Comparison of ENCODE assay signal across 1 cellular context in the genomic region with DNA sequence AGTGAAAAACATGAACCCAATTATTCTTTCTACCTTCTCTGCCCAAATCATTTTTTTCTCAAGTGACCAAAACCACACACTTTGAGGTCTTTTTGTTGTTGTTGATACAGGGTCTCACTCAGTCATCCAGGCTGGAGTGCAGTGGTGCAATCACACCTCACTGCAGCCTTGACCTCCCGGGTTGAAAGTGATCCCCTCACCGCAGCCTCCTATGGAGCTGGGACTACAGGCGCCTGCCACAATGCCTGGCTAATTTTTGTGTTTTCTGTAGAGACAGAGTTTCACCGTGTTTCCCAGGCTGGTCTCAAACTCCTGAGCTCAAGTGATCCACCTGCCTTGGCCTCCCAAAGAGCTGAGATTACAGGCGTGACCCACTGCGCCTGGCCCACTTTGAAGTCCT.
TF ChIP-seq lines count a peak whose summit lies in the region.
"Not testable (repeated sequence)": the region's sequence is repeated elsewhere in the genome, so short reads cannot be mapped to it uniquely, and the experiment has no call there.

No MANE protein-coding gene starts in this region.

TF ChIP-seq in HepG2, 621 proteins besides CTCF, POLR2A, EP300 and RAD21 (continued from another document and continues in another):
- peak; percentile 79 for TF ChIP-seq HNF4A (CRISPR knock-in tag; IDR thresholded peaks at IDR 0.05)
- TF ChIP-seq KMT2A (CRISPR knock-in tag; IDR thresholded peaks at IDR 0.05) = peak; percentile 57; the same call in 1 of the 2 replicates
- peak; percentile 73 for TF ChIP-seq FOXK1 (CRISPR knock-in tag; IDR thresholded peaks at IDR 0.05; ENCODE audit: borderline replicate concordance, low read depth)
- TF ChIP-seq FOXO1 (CRISPR knock-in tag; IDR thresholded peaks at IDR 0.05) = peak; percentile 85
- peak; percentile 63 for TF ChIP-seq ISL2 (CRISPR knock-in tag; IDR thresholded peaks at IDR 0.05)
- TF ChIP-seq YEATS4 (CRISPR knock-in tag; IDR thresholded peaks at IDR 0.05; ENCODE audit: borderline replicate concordance) = 0 out of 2 replicates have a peak, but pooled peaks have one; percentile 62
- peak; percentile 20; the same call in 1 of the 2 replicates for TF ChIP-seq MYPOP (CRISPR knock-in tag; IDR thresholded peaks at IDR 0.05)
- TF ChIP-seq ZBTB7B (CRISPR knock-in tag; IDR thresholded peaks at IDR 0.05) = 0 out of 2 replicates have a peak, but pooled peaks have one; percentile 46
- TF ChIP-seq ASH2L (IDR thresholded peaks at IDR 0.05; ENCODE audit: insufficient read length, low read depth, low read length) = peak; percentile 44
- 0 out of 2 replicates have a peak, but pooled peaks have one; percentile 30 for TF ChIP-seq ZFY (CRISPR knock-in tag; IDR thresholded peaks at IDR 0.05)
- 0 out of 2 replicates have a peak, but pooled peaks have one; percentile 52 for TF ChIP-seq ZMYM4 (CRISPR knock-in tag; IDR thresholded peaks at IDR 0.05)
- TF ChIP-seq CEBPG (CRISPR knock-in tag; IDR thresholded peaks at IDR 0.05) = peak; percentile 88
- TF ChIP-seq, protein P1, sequence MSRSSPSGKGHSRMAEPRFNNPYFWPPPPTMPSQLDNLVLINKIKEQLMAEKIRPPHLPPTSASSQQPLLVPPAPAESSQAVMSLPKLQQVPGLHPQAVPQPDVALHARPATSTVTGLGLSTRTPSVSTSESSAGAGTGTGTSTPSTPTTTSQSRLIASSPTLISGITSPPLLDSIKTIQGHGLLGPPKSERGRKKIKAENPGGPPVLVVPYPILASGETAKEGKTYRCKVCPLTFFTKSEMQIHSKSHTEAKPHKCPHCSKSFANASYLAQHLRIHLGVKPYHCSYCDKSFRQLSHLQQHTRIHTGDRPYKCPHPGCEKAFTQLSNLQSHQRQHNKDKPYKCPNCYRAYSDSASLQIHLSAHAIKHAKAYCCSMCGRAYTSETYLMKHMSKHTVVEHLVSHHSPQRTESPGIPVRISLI (CRISPR knock-in tag; IDR thresholded peaks at IDR 0.05; ENCODE audit: borderline replicate concordance) = peak; percentile 32; the same call in 1 of the 2 replicates
- TF ChIP-seq ELF3 (CRISPR knock-in tag; IDR thresholded peaks at IDR 0.05) = 0 out of 2 replicates have a peak, but pooled peaks have one; percentile 29
- peak; percentile 85 for TF ChIP-seq GATAD2A (CRISPR knock-in tag; IDR thresholded peaks at IDR 0.05)
- TF ChIP-seq SALL1 (CRISPR knock-in tag; IDR thresholded peaks at IDR 0.05) = peak; percentile 82
- TF ChIP-seq ZNF557 (CRISPR knock-in tag; IDR thresholded peaks at IDR 0.05) = peak; percentile 39; the same call in 1 of the 2 replicates
- 0 out of 2 replicates have a peak, but pooled peaks have one; percentile 30 for TF ChIP-seq FOXK2 (IDR thresholded peaks at IDR 0.05)
- 0 out of 2 replicates have a peak, but pooled peaks have one; percentile 29 for TF ChIP-seq HNF1B (CRISPR knock-in tag; IDR thresholded peaks at IDR 0.05)
- TF ChIP-seq MEF2D (CRISPR knock-in tag; IDR thresholded peaks at IDR 0.05) = peak; percentile 71; the same call in 1 of the 2 replicates
- peak; percentile 93 for TF ChIP-seq NR2F6 (IDR thresholded peaks at IDR 0.05)
- peak; percentile 98 for TF ChIP-seq NR2F6 (CRISPR knock-in tag; IDR thresholded peaks at IDR 0.05)
- peak; percentile 16; the same call in 1 of the 3 replicates for TF ChIP-seq MXI1 (IDR thresholded peaks at IDR 0.05; ENCODE audit: borderline replicate concordance, low read depth, low read length)
- peak; percentile 49; the same call in 1 of the 2 replicates for TF ChIP-seq ZNF644 (CRISPR knock-in tag; IDR thresholded peaks at IDR 0.05; ENCODE audit: low read depth)
- 0 out of 2 replicates have a peak, but pooled peaks have one; percentile 13 for TF ChIP-seq HMG20B (CRISPR knock-in tag; conservative IDR thresholded peaks at IDR 0.05)
- TF ChIP-seq DRAP1 (CRISPR knock-in tag; IDR thresholded peaks at IDR 0.05) = peak; percentile 15; the same call in 1 of the 2 replicates
- TF ChIP-seq RARA (CRISPR knock-in tag; IDR thresholded peaks at IDR 0.05) = peak; percentile 93
- peak; percentile 81 for TF ChIP-seq ZMYM3 (CRISPR knock-in tag; IDR thresholded peaks at IDR 0.05)
- TF ChIP-seq HOXA3 (CRISPR knock-in tag; IDR thresholded peaks at IDR 0.05) = peak; percentile 67
- TF ChIP-seq ZNF335 (CRISPR knock-in tag; IDR thresholded peaks at IDR 0.05) = peak; percentile 95
- TF ChIP-seq GATAD1 (CRISPR knock-in tag; IDR thresholded peaks at IDR 0.05) = peak; percentile 37; the same call in 1 of the 2 replicates
- TF ChIP-seq, protein P2, sequence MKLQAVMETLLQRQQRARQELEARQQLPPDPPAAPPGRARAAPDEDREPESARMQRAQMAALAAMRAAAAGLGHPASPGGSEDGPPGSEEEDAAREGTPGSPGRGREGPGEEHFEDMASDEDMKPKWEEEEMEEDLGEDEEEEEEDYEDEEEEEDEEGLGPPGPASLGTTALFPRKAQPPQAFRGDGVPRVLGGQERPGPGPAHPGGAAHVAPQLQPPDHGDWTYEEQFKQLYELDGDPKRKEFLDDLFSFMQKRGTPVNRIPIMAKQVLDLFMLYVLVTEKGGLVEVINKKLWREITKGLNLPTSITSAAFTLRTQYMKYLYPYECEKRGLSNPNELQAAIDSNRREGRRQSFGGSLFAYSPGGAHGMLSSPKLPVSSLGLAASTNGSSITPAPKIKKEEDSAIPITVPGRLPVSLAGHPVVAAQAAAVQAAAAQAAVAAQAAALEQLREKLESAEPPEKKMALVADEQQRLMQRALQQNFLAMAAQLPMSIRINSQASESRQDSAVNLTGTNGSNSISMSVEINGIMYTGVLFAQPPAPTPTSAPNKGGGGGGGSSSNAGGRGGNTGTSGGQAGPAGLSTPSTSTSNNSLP (IDR thresholded peaks at IDR 0.05; ENCODE audit: low read depth, low read length) = 0 out of 2 replicates have a peak, but pooled peaks have one; percentile 38
- TF ChIP-seq, protein P3, sequence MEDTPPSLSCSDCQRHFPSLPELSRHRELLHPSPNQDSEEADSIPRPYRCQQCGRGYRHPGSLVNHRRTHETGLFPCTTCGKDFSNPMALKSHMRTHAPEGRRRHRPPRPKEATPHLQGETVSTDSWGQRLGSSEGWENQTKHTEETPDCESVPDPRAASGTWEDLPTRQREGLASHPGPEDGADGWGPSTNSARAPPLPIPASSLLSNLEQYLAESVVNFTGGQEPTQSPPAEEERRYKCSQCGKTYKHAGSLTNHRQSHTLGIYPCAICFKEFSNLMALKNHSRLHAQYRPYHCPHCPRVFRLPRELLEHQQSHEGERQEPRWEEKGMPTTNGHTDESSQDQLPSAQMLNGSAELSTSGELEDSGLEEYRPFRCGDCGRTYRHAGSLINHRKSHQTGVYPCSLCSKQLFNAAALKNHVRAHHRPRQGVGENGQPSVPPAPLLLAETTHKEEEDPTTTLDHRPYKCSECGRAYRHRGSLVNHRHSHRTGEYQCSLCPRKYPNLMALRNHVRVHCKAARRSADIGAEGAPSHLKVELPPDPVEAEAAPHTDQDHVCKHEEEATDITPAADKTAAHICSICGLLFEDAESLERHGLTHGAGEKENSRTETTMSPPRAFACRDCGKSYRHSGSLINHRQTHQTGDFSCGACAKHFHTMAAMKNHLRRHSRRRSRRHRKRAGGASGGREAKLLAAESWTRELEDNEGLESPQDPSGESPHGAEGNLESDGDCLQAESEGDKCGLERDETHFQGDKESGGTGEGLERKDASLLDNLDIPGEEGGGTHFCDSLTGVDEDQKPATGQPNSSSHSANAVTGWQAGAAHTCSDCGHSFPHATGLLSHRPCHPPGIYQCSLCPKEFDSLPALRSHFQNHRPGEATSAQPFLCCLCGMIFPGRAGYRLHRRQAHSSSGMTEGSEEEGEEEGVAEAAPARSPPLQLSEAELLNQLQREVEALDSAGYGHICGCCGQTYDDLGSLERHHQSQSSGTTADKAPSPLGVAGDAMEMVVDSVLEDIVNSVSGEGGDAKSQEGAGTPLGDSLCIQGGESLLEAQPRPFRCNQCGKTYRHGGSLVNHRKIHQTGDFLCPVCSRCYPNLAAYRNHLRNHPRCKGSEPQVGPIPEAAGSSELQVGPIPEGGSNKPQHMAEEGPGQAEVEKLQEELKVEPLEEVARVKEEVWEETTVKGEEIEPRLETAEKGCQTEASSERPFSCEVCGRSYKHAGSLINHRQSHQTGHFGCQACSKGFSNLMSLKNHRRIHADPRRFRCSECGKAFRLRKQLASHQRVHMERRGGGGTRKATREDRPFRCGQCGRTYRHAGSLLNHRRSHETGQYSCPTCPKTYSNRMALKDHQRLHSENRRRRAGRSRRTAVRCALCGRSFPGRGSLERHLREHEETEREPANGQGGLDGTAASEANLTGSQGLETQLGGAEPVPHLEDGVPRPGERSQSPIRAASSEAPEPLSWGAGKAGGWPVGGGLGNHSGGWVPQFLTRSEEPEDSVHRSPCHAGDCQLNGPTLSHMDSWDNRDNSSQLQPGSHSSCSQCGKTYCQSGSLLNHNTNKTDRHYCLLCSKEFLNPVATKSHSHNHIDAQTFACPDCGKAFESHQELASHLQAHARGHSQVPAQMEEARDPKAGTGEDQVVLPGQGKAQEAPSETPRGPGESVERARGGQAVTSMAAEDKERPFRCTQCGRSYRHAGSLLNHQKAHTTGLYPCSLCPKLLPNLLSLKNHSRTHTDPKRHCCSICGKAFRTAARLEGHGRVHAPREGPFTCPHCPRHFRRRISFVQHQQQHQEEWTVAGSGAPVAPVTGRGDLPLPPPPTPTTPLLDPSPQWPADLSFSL (CRISPR knock-in tag; IDR thresholded peaks at IDR 0.05) = peak; percentile 58; the same call in 1 of the 2 replicates
- TF ChIP-seq KDM3A (CRISPR knock-in tag; IDR thresholded peaks at IDR 0.05; ENCODE audit: low read depth) = 0 out of 2 replicates have a peak, but pooled peaks have one; percentile 22
- peak; percentile 86 for TF ChIP-seq NR2C2 (CRISPR knock-in tag; IDR thresholded peaks at IDR 0.05; ENCODE audit: borderline replicate concordance)
- TF ChIP-seq TCF7 (IDR thresholded peaks at IDR 0.05; ENCODE audit: low read depth) = peak; percentile 68
- TF ChIP-seq, protein P4, sequence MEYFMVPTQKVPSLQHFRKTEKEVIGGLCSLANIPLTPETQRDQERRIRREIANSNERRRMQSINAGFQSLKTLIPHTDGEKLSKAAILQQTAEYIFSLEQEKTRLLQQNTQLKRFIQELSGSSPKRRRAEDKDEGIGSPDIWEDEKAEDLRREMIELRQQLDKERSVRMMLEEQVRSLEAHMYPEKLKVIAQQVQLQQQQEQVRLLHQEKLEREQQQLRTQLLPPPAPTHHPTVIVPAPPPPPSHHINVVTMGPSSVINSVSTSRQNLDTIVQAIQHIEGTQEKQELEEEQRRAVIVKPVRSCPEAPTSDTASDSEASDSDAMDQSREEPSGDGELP (IDR thresholded peaks at IDR 0.05; ENCODE audit: borderline replicate concordance, low read depth) = peak; percentile 45; the same call in 1 of the 2 replicates
- 0 out of 2 replicates have a peak, but pooled peaks have one; percentile 62 for TF ChIP-seq TOPORS (CRISPR knock-in tag; IDR thresholded peaks at IDR 0.05)
- TF ChIP-seq SAP130 (CRISPR knock-in tag; IDR thresholded peaks at IDR 0.05; ENCODE audit: low read depth) = peak; percentile 74
- TF ChIP-seq ZBTB43 (CRISPR knock-in tag; conservative IDR thresholded peaks at IDR 0.05) = 0 out of 2 replicates have a peak, but pooled peaks have one; percentile 66
- TF ChIP-seq BCL6 (CRISPR knock-in tag; IDR thresholded peaks at IDR 0.05) = peak; percentile 68
- peak; percentile 89; the same call in 1 of the 2 replicates for TF ChIP-seq ZNF12 (CRISPR knock-in tag; IDR thresholded peaks at IDR 0.05)
- peak; percentile 79 for TF ChIP-seq TARDBP (CRISPR knock-in tag; IDR thresholded peaks at IDR 0.05)
- TF ChIP-seq GABPA (IDR thresholded peaks at IDR 0.05; ENCODE audit: low read depth, low read length) = not testable (repeated sequence)
- 0 out of 2 replicates have a peak, but pooled peaks have one; percentile 10 for TF ChIP-seq GABPA (CRISPR knock-in tag; IDR thresholded peaks at IDR 0.05; ENCODE audit: low read depth)
- TF ChIP-seq ZSCAN25 (CRISPR knock-in tag; IDR thresholded peaks at IDR 0.05) = peak; percentile 57; the same call in 1 of the 2 replicates
